ENCODE assay signal across 25 cellular contexts in genomic region chr10:120946497-120946896, GRCh38.
DNase-seq lines count a peak whose midpoint lies in the region; ATAC-seq and TF ChIP-seq lines count a peak whose summit lies in the region.
"Had no signal": no experiment of that assay in that cellular context is flagged by ENCODE, and none has a peak within 500 bp of the region (broad histone marks: within the 10 kb centered on the region; RNA-seq: fewer than 3 reads in every experiment).

No MANE protein-coding gene starts in this region.

- WGBS in sigmoid colon, 2 donors: 82 to 89% methylated on average over 7 of the region's 7 CpGs

- H3K4me3 ChIP-seq in GM23338 (no peak overlapping the region), sigmoid colon (no peak overlapping the region), Caco-2 (ENCODE audit: low read depth, low read length) (no peak overlapping the region)
- H3K4me3 ChIP-seq: lung, ovary, upper lobe of right lung had no signal

- H3K27ac ChIP-seq in GM23338 (ENCODE audit: low read depth) (no peak overlapping the region), sigmoid colon (peak overlapping the region; percentile 68 to 75 (median 72))
- H3K27ac ChIP-seq: ovary had no signal

- TF ChIP-seq POLR2A in sigmoid colon (IDR thresholded peaks at IDR 0.05): no peak

- no peaks in the 10 kb centered on the region for H3F3A ChIP-seq in GM23338 (replicated peaks; ENCODE audit: low read depth)

- no TSS peak for BruUV-seq in Caco-2 (replicated peaks; lab: Mats Ljungman, UMichigan)

- intact Hi-C loops in sigmoid colon (cut with DNase I): loop anchor here (5.0 to 10.0 kb wide), 4 partner anchors 76 to 651 kb away; partner anchors contain the start of gene FGFR2
- intact Hi-C loops in Caco-2 (cut with micrococcal nuclease; ENCODE audit: unreplicated experiment): loop anchor here (10.0 kb wide), 3 partner anchors 238 to 558 kb away; no protein-coding TSS in a partner anchor
- intact Hi-C loops in activated T-helper 1 cell treated with anti-CD3 and anti-CD28 coated beads, Interleukin-12 subunit alpha, Interleukin-12 subunit beta, Interleukin-2, Interleukin-4 antibody, amounts not matched to agents 30 ng/mL and 10 ng/mL and 1 ng/mL, durations not matched to agents 14 hours and 24 hours and 36 hours (cut with micrococcal nuclease): no loop called here

- DNase-seq in GM23338 (ENCODE audit: low spot score) (no peak), inferior parietal cortex (ENCODE audit: extremely low spot score) (peak; percentile 29), sigmoid colon (no peak), Caco-2 (no peak), GM03348 (ENCODE audit: low spot score) (no peak)
- DNase-seq in activated T-helper 1 cell treated with anti-CD3 and anti-CD28 coated beads, Interleukin-12 subunit alpha, Interleukin-12 subunit beta, Interleukin-2, Interleukin-4 antibody, amounts not matched to agents 30 ng/mL and 10 ng/mL and 1 ng/mL, durations not matched to agents 14 hours and 24 hours and 36 hours (ENCODE audit: low spot score): no peak
- DNase-seq: activated CD4-positive, CD25-positive, alpha-beta regulatory T cell; activated CD8-positive, alpha-beta T cell treated with anti-CD3 and anti-CD28 coated beads, Interleukin-2, amount 10 ng/mL, durations not matched to agents 7 days and 5 days; activated naive CD4-positive, alpha-beta T cell treated with anti-CD3 and anti-CD28 coated beads, Interleukin-2, amount 10 ng/mL, durations not matched to agents 7 days and 5 days; activated T-cell treated with anti-CD3 and anti-CD28 coated beads, Interleukin-2, amount 50 U/mL, for 24 hours; aorta; effector memory CD4-positive, alpha-beta T cell; naive thymus-derived CD4-positive, alpha-beta T cell; NCI-H1417 treated with DMSO at 0.1 percent for 48 hours; NCI-H2107; NCI-H524; stimulated activated CD4-positive, alpha-beta T cell treated with anti-CD3 and anti-CD28 coated beads, Interleukin-2, amount 100 ng/mL, for 24 hours; stimulated activated naive CD4-positive, alpha-beta T cell; T1000; upper lobe of right lung had no signal

- H3K36me3 ChIP-seq in GM23338 (ENCODE audit: insufficient read depth) (no peaks in the 10 kb centered on the region), sigmoid colon (no peaks in the 10 kb centered on the region), Caco-2 (ENCODE audit: control insufficient read depth, insufficient read depth, low read length) (no peaks in the 10 kb centered on the region; the same call in 1 of the 2 replicates)
- H3K36me3 ChIP-seq: ovary, upper lobe of right lung had no signal

- H3K4me1 Mint-ChIP-seq in GM23338 (peaks cover 19% of the 10 kb centered on the region), brain (peaks cover 37% of the 10 kb centered on the region), Caco-2 (ENCODE audit: low read depth, unreplicated experiment) (peaks cover 6% of the 10 kb centered on the region)
- peaks cover 13% of the 10 kb centered on the region for H3K4me1 Mint-ChIP-seq in activated T-helper 1 cell treated with anti-CD3 and anti-CD28 coated beads, Interleukin-12 subunit alpha, Interleukin-12 subunit beta, Interleukin-2, Interleukin-4 antibody, amounts not matched to agents 30 ng/mL and 10 ng/mL and 1 ng/mL, durations not matched to agents 14 hours and 24 hours and 36 hours (ENCODE audit: low read depth)

- H3K9me3 Mint-ChIP-seq in GM23338 (peaks cover 10% of the 10 kb centered on the region; the same call in 2 of the 3 replicates), brain (peaks cover 3 to 17% (median 12%) of the 10 kb centered on the region in 5 experiments), Caco-2 (ENCODE audit: unreplicated experiment) (no peaks in the 10 kb centered on the region)
- H3K9me3 Mint-ChIP-seq in activated T-helper 1 cell treated with anti-CD3 and anti-CD28 coated beads, Interleukin-12 subunit alpha, Interleukin-12 subunit beta, Interleukin-2, Interleukin-4 antibody, amounts not matched to agents 30 ng/mL and 10 ng/mL and 1 ng/mL, durations not matched to agents 14 hours and 24 hours and 36 hours: no peaks in the 10 kb centered on the region
- H3K9me3 Mint-ChIP-seq: activated naive CD4-positive, alpha-beta T cell treated with anti-CD3 and anti-CD28 coated beads, Interleukin-2, amount 10 ng/mL, durations not matched to agents 7 days and 5 days; activated T-cell treated with anti-CD3 and anti-CD28 coated beads, Interleukin-2, amount 50 U/mL, for 24 hours had no signal

- no peak for ATAC-seq in GM23338
- no peak for ATAC-seq in GM21723 (IDR thresholded peaks at IDR 0.05; ENCODE audit: unreplicated experiment)
- ATAC-seq: activated CD8-positive, alpha-beta T cell treated with anti-CD3 and anti-CD28 coated beads, Interleukin-2, amount 10 ng/mL, durations not matched to agents 7 days and 5 days; naive thymus-derived CD4-positive, alpha-beta T cell had no signal

- H3K4me3 Mint-ChIP-seq in GM23338 (no peak overlapping the region), brain (no peak overlapping the region), Caco-2 (ENCODE audit: unreplicated experiment) (no peak overlapping the region)
- no peak overlapping the region for H3K4me3 Mint-ChIP-seq in activated T-helper 1 cell treated with anti-CD3 and anti-CD28 coated beads, Interleukin-12 subunit alpha, Interleukin-12 subunit beta, Interleukin-2, Interleukin-4 antibody, amounts not matched to agents 30 ng/mL and 10 ng/mL and 1 ng/mL, durations not matched to agents 14 hours and 24 hours and 36 hours
- H3K4me3 Mint-ChIP-seq: activated CD8-positive, alpha-beta T cell treated with anti-CD3 and anti-CD28 coated beads, Interleukin-2, amount 10 ng/mL, durations not matched to agents 7 days and 5 days; activated naive CD4-positive, alpha-beta T cell treated with anti-CD3 and anti-CD28 coated beads, Interleukin-2, amount 10 ng/mL, durations not matched to agents 7 days and 5 days; activated T-cell treated with anti-CD3 and anti-CD28 coated beads, Interleukin-2, amount 50 U/mL, for 24 hours; IgD-negative memory B cell; naive thymus-derived CD4-positive, alpha-beta T cell had no signal

- H3K27me3 Mint-ChIP-seq in GM23338 (ENCODE audit: insufficient read depth, low read depth, poor library complexity) (peaks cover 20% of the 10 kb centered on the region), brain (peaks cover 20% of the 10 kb centered on the region), Caco-2 (ENCODE audit: insufficient read depth, unreplicated experiment) (no peaks in the 10 kb centered on the region)
- peaks cover 26% of the 10 kb centered on the region for H3K27me3 Mint-ChIP-seq in activated T-helper 1 cell treated with anti-CD3 and anti-CD28 coated beads, Interleukin-12 subunit alpha, Interleukin-12 subunit beta, Interleukin-2, Interleukin-4 antibody, amounts not matched to agents 30 ng/mL and 10 ng/mL and 1 ng/mL, durations not matched to agents 14 hours and 24 hours and 36 hours (ENCODE audit: insufficient read depth)

- H3K9me2 ChIP-seq in GM23338 (ENCODE audit: insufficient read depth): no peaks in the 10 kb centered on the region

- H3K27me3 ChIP-seq in GM23338 (ENCODE audit: insufficient read depth) (peaks cover 15% of the 10 kb centered on the region), sigmoid colon (peaks cover 0 to 12% (median 0%) of the 10 kb centered on the region in 3 donors), Caco-2 (replicated peaks; ENCODE audit: control insufficient read depth, insufficient read depth, low read length) (no peaks in the 10 kb centered on the region)
- H3K27me3 ChIP-seq: ovary had no signal

- H4K20me1 ChIP-seq in GM23338 (replicated peaks; ENCODE audit: insufficient read depth): no peaks in the 10 kb centered on the region

- H3K79me2 ChIP-seq in GM23338 (replicated peaks; ENCODE audit: insufficient read depth): no peaks in the 10 kb centered on the region

- H3K27ac Mint-ChIP-seq in GM23338 (no peak overlapping the region), brain (peak overlapping the region in 3 of 5 experiments; percentile 11 to 85 (median 82)), Caco-2 (ENCODE audit: unreplicated experiment) (no peak overlapping the region)
- H3K27ac Mint-ChIP-seq in activated T-helper 1 cell treated with anti-CD3 and anti-CD28 coated beads, Interleukin-12 subunit alpha, Interleukin-12 subunit beta, Interleukin-2, Interleukin-4 antibody, amounts not matched to agents 30 ng/mL and 10 ng/mL and 1 ng/mL, durations not matched to agents 14 hours and 24 hours and 36 hours: no peak overlapping the region
- H3K27ac Mint-ChIP-seq: activated CD8-positive, alpha-beta T cell treated with anti-CD3 and anti-CD28 coated beads, Interleukin-2, amount 10 ng/mL, durations not matched to agents 7 days and 5 days; activated naive CD4-positive, alpha-beta T cell treated with anti-CD3 and anti-CD28 coated beads, Interleukin-2, amount 10 ng/mL, durations not matched to agents 7 days and 5 days; activated T-cell treated with anti-CD3 and anti-CD28 coated beads, Interleukin-2, amount 50 U/mL, for 24 hours; IgD-negative memory B cell; naive thymus-derived CD4-positive, alpha-beta T cell had no signal

- peaks cover 4% of the 10 kb centered on the region for H3K36me3 Mint-ChIP-seq in GM23338 (ENCODE audit: low read depth)
- no peaks in the 10 kb centered on the region for H3K36me3 Mint-ChIP-seq in brain
- no peaks in the 10 kb centered on the region for H3K36me3 Mint-ChIP-seq in Caco-2 (ENCODE audit: insufficient read depth, unreplicated experiment)
- no peaks in the 10 kb centered on the region for H3K36me3 Mint-ChIP-seq in activated T-helper 1 cell treated with anti-CD3 and anti-CD28 coated beads, Interleukin-12 subunit alpha, Interleukin-12 subunit beta, Interleukin-2, Interleukin-4 antibody, amounts not matched to agents 30 ng/mL and 10 ng/mL and 1 ng/mL, durations not matched to agents 14 hours and 24 hours and 36 hours (ENCODE audit: low read depth)
- H3K36me3 Mint-ChIP-seq: activated naive CD4-positive, alpha-beta T cell treated with anti-CD3 and anti-CD28 coated beads, Interleukin-2, amount 10 ng/mL, durations not matched to agents 7 days and 5 days had no signal

- POLR2A ChIA-PET in Caco-2 (lab: Charles Lee): no interaction called here

- no peak for TF ChIP-seq EP300 in sigmoid colon (IDR thresholded peaks at IDR 0.05)

- CTCF ChIA-PET in Caco-2 (lab: Charles Lee): no interaction called here

- TF ChIP-seq CTCF in GM23338 (conservative IDR thresholded peaks at IDR 0.05; ENCODE audit: low read depth in 2 of 2) (no peak), brain (conservative IDR thresholded peaks at IDR 0.05) (no peak), sigmoid colon (IDR thresholded peaks at IDR 0.05) (no peak), Caco-2 (IDR thresholded peaks at IDR 0.05; ENCODE audit: insufficient read depth in 1 of 2, low read depth in 1 of 2, low read length in 1 of 2, severe bottlenecking in 1 of 2, unreplicated experiment in 1 of 2) (no peak)

- H3K4me2 ChIP-seq in GM23338: no peak overlapping the region

- peak overlapping the region; percentile 38; the same call in 1 of the 2 replicates for H2AFZ ChIP-seq in GM23338

- H3K4me1 ChIP-seq in GM23338 (ENCODE audit: insufficient read depth): peaks cover 23% of the 10 kb centered on the region
- peaks cover 0 to 35% (median 25%) of the 10 kb centered on the region in 4 donors for H3K4me1 ChIP-seq in sigmoid colon
- H3K4me1 ChIP-seq in Caco-2: peaks cover 16% of the 10 kb centered on the region

- no peaks in the 10 kb centered on the region for H3K9me3 ChIP-seq in sigmoid colon
- no peaks in the 10 kb centered on the region; the same call in 1 of the 2 replicates for H3K9me3 ChIP-seq in Caco-2
- H3K9me3 ChIP-seq: ovary, upper lobe of right lung had no signal

Comparison
In these comparisons a context has a peak if more than half of its experiments do, and no peak if none do; other contexts are left out.
1. H3K27ac Mint-ChIP-seq: peak in brain (3 of 5); none in GM23338 (single experiment), Caco-2 (single experiment) and activated T-helper 1 cell treated with anti-CD3 and anti-CD28 coated beads, Interleukin-12 subunit alpha, Interleukin-12 subunit beta, Interleukin-2, Interleukin-4 antibody, amounts not matched to agents 30 ng/mL and 10 ng/mL and 1 ng/mL, durations not matched to agents 14 hours and 24 hours and 36 hours (single experiment).